9 cellular contexts compared by ENCODE assay signal in genomic region chr7:76281706-76282343, GRCh38. TPM values are rescaled to one million over a fixed set of nuclear protein-coding genes. Genes with fewer than 3 reads are reported as not detected.
A peak's percentile ranks its signal among the peaks of the same experiment; 100 is the strongest.
DNase-seq lines count a peak whose midpoint lies in the region; ATAC-seq and TF ChIP-seq lines count a peak whose summit lies in the region.
"Had no signal": no experiment of that assay in that cellular context is flagged by ENCODE, and none has a peak within 500 bp of the region (broad histone marks: within the 10 kb centered on the region; RNA-seq: fewer than 3 reads in every experiment).

No MANE protein-coding gene starts in this region.

- TF ChIP-seq EP300 in stomach (IDR thresholded peaks at IDR 0.05): no peak

- H3K4me1 ChIP-seq in ascending aorta: peaks cover 0 to 5% of the 10 kb centered on the region in 2 donors
- H3K4me1 ChIP-seq in iPS-15b (ENCODE audit: control insufficient read depth, insufficient read depth, low read length): peaks cover 9% of the 10 kb centered on the region
- H3K4me1 ChIP-seq in stomach: peaks cover 16 to 29% (median 20%) of the 10 kb centered on the region in 4 donors

- H3K36me3 ChIP-seq in ascending aorta (no peaks in the 10 kb centered on the region), iPS-15b (ENCODE audit: control insufficient read depth, insufficient read depth, low read length) (peaks cover 5% of the 10 kb centered on the region), stomach (no peaks in the 10 kb centered on the region)

- ATAC-seq in activated CD4-positive, alpha-beta T cell treated with anti-CD3 and anti-CD28 coated beads for 36 hours: no peak

- TF ChIP-seq CTCF in ascending aorta (IDR thresholded peaks at IDR 0.05) (no peak), stomach (IDR thresholded peaks at IDR 0.05) (no peak)

- peak overlapping the region; percentile 44 for H3K4me3 Mint-ChIP-seq in activated CD4-positive, alpha-beta T cell treated with anti-CD3 and anti-CD28 coated beads for 36 hours

- H3K36me3 Mint-ChIP-seq in activated CD4-positive, alpha-beta T cell treated with anti-CD3 and anti-CD28 coated beads for 36 hours (ENCODE audit: low read depth): no peaks in the 10 kb centered on the region

- no peak overlapping the region for H3K9ac ChIP-seq in iPS-15b (ENCODE audit: low read depth, low read length)

- CTCF ChIA-PET in activated CD4-positive, alpha-beta T cell treated with anti-CD3 and anti-CD28 coated beads for 36 hours (lab: Charles Lee): interaction anchor here (0.7 to 1.5 kb wide), 5 partner anchors 9 to 250 kb away, joined by 3 to 7 read pairs (median 3); no protein-coding TSS in a partner anchor

- no peaks in the 10 kb centered on the region for H3K9me3 Mint-ChIP-seq in activated CD4-positive, alpha-beta T cell treated with anti-CD3 and anti-CD28 coated beads for 36 hours (ENCODE audit: low read depth)

- H3K9me3 ChIP-seq in ascending aorta (no peaks in the 10 kb centered on the region), iPS-15b (ENCODE audit: control insufficient read depth, insufficient read depth, low read length) (no peaks in the 10 kb centered on the region), stomach (no peaks in the 10 kb centered on the region)

- intact Hi-C loops in activated CD4-positive, alpha-beta T cell treated with anti-CD3 and anti-CD28 coated beads for 36 hours (cut with DNase I, micrococcal nuclease): loop anchor here in 1 of 2 experiments (2.0 kb wide), 1 partner anchor 21 kb away; no protein-coding TSS in a partner anchor
- intact Hi-C loops in ascending aorta (cut with DNase I): loop anchor here (2.0 to 5.0 kb wide), 2 partner anchors 35 to 103 kb away; no protein-coding TSS in a partner anchor
- intact Hi-C loops in stomach (cut with DNase I; ENCODE audit: low total_unique reads): no loop called here

- no peak overlapping the region for H3K27ac ChIP-seq in ascending aorta
- H3K27ac ChIP-seq in stomach: no peak overlapping the region

- POLR2A ChIA-PET in activated CD4-positive, alpha-beta T cell treated with anti-CD3 and anti-CD28 coated beads for 36 hours (lab: Charles Lee): no interaction called here

- peaks cover 34% of the 10 kb centered on the region for H3K27me3 Mint-ChIP-seq in activated CD4-positive, alpha-beta T cell treated with anti-CD3 and anti-CD28 coated beads for 36 hours

- H3K4me3 ChIP-seq in ascending aorta (peak overlapping the region; percentile 66 to 70), iPS-15b (ENCODE audit: low read depth, low read length) (peak overlapping the region; percentile 73), stomach (peak overlapping the region; percentile 49 to 58 (median 53))

- H3K27me3 ChIP-seq in ascending aorta: no peaks in the 10 kb centered on the region
- H3K27me3 ChIP-seq in iPS-15b (ENCODE audit: control insufficient read depth, insufficient read depth, low read length): peaks cover 40% of the 10 kb centered on the region
- peaks cover 0 to 83% (median 34%) of the 10 kb centered on the region in 3 donors for H3K27me3 ChIP-seq in stomach

- no peak for TF ChIP-seq POLR2A in stomach (IDR thresholded peaks at IDR 0.05)

- peaks cover 11% of the 10 kb centered on the region for H3K4me1 Mint-ChIP-seq in activated CD4-positive, alpha-beta T cell treated with anti-CD3 and anti-CD28 coated beads for 36 hours

- H3K27ac Mint-ChIP-seq in activated CD4-positive, alpha-beta T cell treated with anti-CD3 and anti-CD28 coated beads for 36 hours: no peak overlapping the region

- DNase-seq in activated CD4-positive, alpha-beta T cell treated with anti-CD3 and anti-CD28 coated beads for 36 hours: no peak
- no peak for DNase-seq in activated CD4-positive, alpha-beta T cell treated with anti-CD3 and anti-CD28 coated beads for 1 hour
- DNase-seq in ascending aorta (ENCODE audit: low spot score in 2 of 2) (no peak), stomach (no peak), NCI-H2029 treated with DMSO at 0.1 percent for 48 hours (lab: John Stamatoyannopoulos, UW) (no peak), SIG-M5 (lab: John Stamatoyannopoulos, UW) (no peak), HCEC 1CT (no peak)
- DNase-seq: activated gamma-delta T cell treated with Interleukin-2 at 50 U/mL for 16 hours had no signal

- WGBS in stomach, 5 donors: 1 to 6% (median 2%) methylated on average over 8 to 36 of the region's 36 CpGs

RNA-seq across cellular contexts. Expression of gene HSPB1, which starts 20.6 kb away (rescaled TPM):
- total RNA-seq in activated CD4-positive, alpha-beta T cell treated with anti-CD3 and anti-CD28 coated beads for 36 hours: 100 to 1,000 TPM in 1 of 2 experiments, 10 to 100 TPM in 1; 71.1 to 127 TPM
- total RNA-seq in ascending aorta (3,584 TPM), stomach (1,000 to 10,000 TPM in 1 of 5 donors, 100 to 1,000 TPM in 3, 10 to 100 TPM in 1; 21.8 to 2,022 (median 373) TPM)
- polyA plus RNA-seq in stomach: 1,000 to 10,000 TPM in 1 of 3 donors, 100 to 1,000 TPM in 2; 320 to 2,297 (median 486) TPM
